ENCODE assay signal across 17 cellular contexts in the genomic region with DNA sequence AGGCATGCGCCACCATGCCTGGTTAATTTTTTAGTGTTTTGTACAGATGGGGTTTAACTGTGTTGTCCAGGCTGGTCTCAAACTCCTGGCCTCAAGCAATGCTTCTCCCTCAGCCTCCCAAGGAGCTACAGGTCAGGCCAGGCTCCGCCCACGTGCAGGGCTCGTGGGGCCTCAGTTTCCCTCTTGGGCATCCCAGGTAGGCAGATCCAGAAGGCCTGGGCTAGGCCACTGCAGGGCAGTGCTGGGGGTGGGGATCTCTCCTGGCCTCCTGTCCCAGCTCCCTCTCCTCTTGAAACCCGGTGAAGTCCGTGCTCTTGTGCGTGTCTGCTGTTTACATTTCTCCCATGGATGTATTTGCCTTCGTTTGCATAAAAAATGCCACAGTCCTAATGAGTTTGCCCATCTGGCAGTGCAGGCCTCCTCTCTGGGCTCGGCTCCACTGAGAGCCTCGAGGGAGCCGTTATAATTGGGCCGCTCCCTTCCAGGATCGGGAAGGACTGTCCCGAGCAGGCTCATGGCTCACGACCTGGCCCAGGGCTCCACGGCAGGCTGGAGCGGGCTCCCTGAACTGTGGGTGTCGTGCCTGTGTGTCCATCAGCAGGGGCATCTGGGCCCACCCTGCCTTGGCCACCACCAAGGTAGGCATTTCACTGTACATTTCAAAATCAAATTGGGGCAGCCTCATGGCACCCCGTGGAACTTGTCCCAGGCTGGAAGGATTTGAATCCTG.
"Had no signal": no experiment of that assay in that cellular context is flagged by ENCODE, and none has a peak within 500 bp of the region (broad histone marks: within the 10 kb centered on the region; RNA-seq: fewer than 3 reads in every experiment).

No MANE protein-coding gene starts in this region.

- H3K4me3 Mint-ChIP-seq: activated naive CD8-positive, alpha-beta T cell treated with anti-CD3 and anti-CD28 coated beads for 36 hours; natural killer cell treated with Interleukin-12 subunit alpha and Interleukin-12 subunit beta and Interleukin-15 and Interleukin-18, amount 100 ng/mL, for 72 hours; type B pancreatic cell; WTC11 had no signal

- H3K27ac ChIP-seq: body of pancreas, colonic mucosa, suprapubic skin had no signal

- ATAC-seq: body of pancreas; esophagus mucosa; natural killer cell treated with Interleukin-12 subunit alpha and Interleukin-12 subunit beta and Interleukin-15 and Interleukin-18, amount 100 ng/mL, for 72 hours; stimulated activated naive CD8-positive, alpha-beta T cell treated with anti-CD3 and anti-CD28 coated beads, Interleukin-15, Interleukin-2, amounts not matched to agents 100 U/mL and 50 U/mL, for 24 hours; WTC11 had no signal

- H3K4me3 ChIP-seq: body of pancreas, colonic mucosa, suprapubic skin had no signal

- H3K36me3 Mint-ChIP-seq: activated naive CD8-positive, alpha-beta T cell treated with anti-CD3 and anti-CD28 coated beads for 36 hours; natural killer cell treated with Interleukin-12 subunit alpha and Interleukin-12 subunit beta and Interleukin-15 and Interleukin-18, amount 100 ng/mL, for 72 hours; type B pancreatic cell; WTC11 had no signal

- DNase-seq: activated CD4-positive, alpha-beta T cell treated with anti-CD3 and anti-CD28 coated beads for 4 hours; activated CD8-positive, alpha-beta memory T cell treated with anti-CD3 and anti-CD28 coated beads, Interleukin-2, amount 50 U/mL, for 48 hours; activated naive CD8-positive, alpha-beta T cell treated with anti-CD3 and anti-CD28 coated beads for 36 hours; amygdala; body of pancreas; caudate nucleus; colonic mucosa; foreskin fibroblast; small intestine; stimulated activated CD4-positive, alpha-beta T cell treated with anti-CD3 and anti-CD28 coated beads, Interleukin-4, amount 100 ng/mL, for 4 hours; stimulated activated CD8-positive, alpha-beta memory T cell treated with anti-CD3 and anti-CD28 coated beads, Interleukin-4, amount 100 ng/mL, for 48 hours; stimulated activated naive CD8-positive, alpha-beta T cell treated with anti-CD3 and anti-CD28 coated beads, Interleukin-15, Interleukin-2, amounts not matched to agents 100 U/mL and 50 U/mL, for 24 hours had no signal

- H3K4me1 Mint-ChIP-seq: activated naive CD8-positive, alpha-beta T cell treated with anti-CD3 and anti-CD28 coated beads for 36 hours; WTC11 had no signal

- H3K36me3 ChIP-seq: colonic mucosa, suprapubic skin had no signal

- H3K9me3 Mint-ChIP-seq: activated naive CD8-positive, alpha-beta T cell treated with anti-CD3 and anti-CD28 coated beads for 36 hours; natural killer cell treated with Interleukin-12 subunit alpha and Interleukin-12 subunit beta and Interleukin-15 and Interleukin-18, amount 100 ng/mL, for 72 hours; type B pancreatic cell had no signal

- H3K27ac Mint-ChIP-seq: activated naive CD8-positive, alpha-beta T cell treated with anti-CD3 and anti-CD28 coated beads for 36 hours; natural killer cell treated with Interleukin-12 subunit alpha and Interleukin-12 subunit beta and Interleukin-15 and Interleukin-18, amount 100 ng/mL, for 72 hours; type B pancreatic cell; WTC11 had no signal

- H3K9me3 ChIP-seq: body of pancreas, colonic mucosa, suprapubic skin had no signal

- H3K27me3 ChIP-seq: body of pancreas, colonic mucosa, suprapubic skin had no signal

- H3K27me3 Mint-ChIP-seq: activated naive CD8-positive, alpha-beta T cell treated with anti-CD3 and anti-CD28 coated beads for 36 hours; natural killer cell treated with Interleukin-12 subunit alpha and Interleukin-12 subunit beta and Interleukin-15 and Interleukin-18, amount 100 ng/mL, for 72 hours; type B pancreatic cell had no signal

- H3K4me1 ChIP-seq: body of pancreas, colonic mucosa had no signal
